ENCODE assay signal across 8 cellular contexts in the genomic region with DNA sequence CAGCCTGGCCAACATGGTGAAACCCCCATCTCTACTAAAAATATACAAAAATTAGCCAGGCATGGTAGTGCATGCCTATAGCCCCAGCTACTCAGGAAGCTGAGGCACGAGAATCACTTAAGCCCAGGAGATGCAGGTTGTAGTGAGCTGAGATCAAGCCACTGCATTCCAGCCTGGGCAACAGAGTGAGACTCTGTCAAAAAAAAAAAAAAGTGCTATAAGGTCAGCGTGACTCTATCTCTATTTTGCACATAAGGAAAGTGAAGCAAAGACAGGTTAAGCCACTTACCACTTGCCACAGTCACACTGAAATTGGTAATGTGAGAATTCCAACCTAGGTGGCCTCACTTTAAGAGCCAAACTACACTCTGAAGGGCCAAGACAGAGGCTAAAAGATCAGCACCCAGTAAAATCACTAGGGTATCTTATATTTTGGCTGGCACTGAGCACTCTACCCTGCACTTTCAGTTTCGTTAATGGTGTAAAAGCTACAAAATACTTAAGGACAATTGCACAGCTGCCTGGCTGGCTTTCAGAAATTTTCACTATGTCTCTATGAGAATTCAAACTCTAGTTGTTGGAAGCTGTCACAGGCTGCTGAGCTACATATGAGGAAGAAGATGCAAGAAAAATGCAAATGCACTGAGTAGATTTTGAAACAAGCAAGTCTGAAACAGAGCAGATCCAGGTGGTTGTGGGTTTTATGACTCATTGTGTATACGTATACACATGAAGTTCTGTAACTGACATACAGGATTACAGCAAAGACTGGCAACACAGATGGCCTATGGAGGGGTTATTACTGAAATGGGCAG. TPM values are rescaled to one million over a fixed set of nuclear protein-coding genes. Genes with fewer than 3 reads are reported as not detected.
DNase-seq lines count a peak whose midpoint lies in the region; ATAC-seq, FAIRE-seq and TF ChIP-seq lines count a peak whose summit lies in the region.

No MANE protein-coding gene starts in this region.

- TF ChIP-seq CTCF in Calu3 (IDR thresholded peaks at IDR 0.05; ENCODE audit: unreplicated experiment) (no peak), endothelial cell (IDR thresholded peaks at IDR 0.05; ENCODE audit: unreplicated experiment) (no peak)

- peak; percentile 94 for FAIRE-seq in GM19239 (lab: Jason Lieb, UNC)

- CTCF ChIA-PET in Calu3 (lab: Charles Lee): interaction anchor here (1.1 kb wide), 1 partner anchor 46 kb away, joined by 4 read pairs; no protein-coding TSS in a partner anchor

- peak; percentile 91 for ATAC-seq in HG03175 (IDR thresholded peaks at IDR 0.05; ENCODE audit: unreplicated experiment)
- ATAC-seq in effector memory CD8-positive, alpha-beta T cell (replicated peaks): peak; percentile 79

- H3K27ac Mint-ChIP-seq in Calu3 (ENCODE audit: unreplicated experiment) (peak overlapping the region; percentile 6), endothelial cell (ENCODE audit: unreplicated experiment) (no peak overlapping the region)
- H3K27ac Mint-ChIP-seq in effector memory CD8-positive, alpha-beta T cell: peak overlapping the region; percentile 77 to 92

- DNase-seq in Calu3: peak; percentile 11
- DNase-seq in GM19239 (ENCODE audit: insufficient read length, low spot score): peak; percentile 67
- peak; percentile 93 for DNase-seq in SIG-M5 treated with dmso at 0.1 percent for 504 hours (lab: John Stamatoyannopoulos, UW; ENCODE audit: unreplicated experiment)
- DNase-seq in effector memory CD8-positive, alpha-beta T cell: peak; percentile 24 to 43 (median 35)
- DNase-seq in skeletal muscle cell (ENCODE audit: low read depth): peak; percentile 67
- DNase-seq in endothelial cell (ENCODE audit: low spot score): no peak
- DNase-seq in NCI-H187 treated with DMSO at 0.1 percent for 48 hours (lab: John Stamatoyannopoulos, UW): no peak

- no peak overlapping the region for H3K4me3 ChIP-seq in skeletal muscle cell (ENCODE audit: low read depth, low read length)

- H3K4me3 Mint-ChIP-seq in Calu3 (ENCODE audit: low read depth, unreplicated experiment) (peak overlapping the region; percentile 36), endothelial cell (ENCODE audit: unreplicated experiment) (no peak overlapping the region)
- H3K4me3 Mint-ChIP-seq in effector memory CD8-positive, alpha-beta T cell: peak overlapping the region; percentile 66 to 74

- H3K27me3 Mint-ChIP-seq in Calu3 (ENCODE audit: unreplicated experiment): no peaks in the 10 kb centered on the region
- H3K27me3 Mint-ChIP-seq in effector memory CD8-positive, alpha-beta T cell: no peaks in the 10 kb centered on the region
- peaks cover 3% of the 10 kb centered on the region for H3K27me3 Mint-ChIP-seq in endothelial cell (ENCODE audit: unreplicated experiment)

- H3K4me1 Mint-ChIP-seq in Calu3 (ENCODE audit: low read depth, unreplicated experiment) (peaks cover 32% of the 10 kb centered on the region), endothelial cell (ENCODE audit: unreplicated experiment) (peaks cover 13% of the 10 kb centered on the region)
- peaks cover 29 to 36% of the 10 kb centered on the region in 2 donors for H3K4me1 Mint-ChIP-seq in effector memory CD8-positive, alpha-beta T cell (ENCODE audit: low read depth in 2 of 2)

- no peaks in the 10 kb centered on the region for H3K9me3 Mint-ChIP-seq in Calu3 (ENCODE audit: low read depth, unreplicated experiment)
- no peaks in the 10 kb centered on the region for H3K9me3 Mint-ChIP-seq in effector memory CD8-positive, alpha-beta T cell
- no peaks in the 10 kb centered on the region for H3K9me3 Mint-ChIP-seq in endothelial cell (ENCODE audit: unreplicated experiment)

- H3K36me3 Mint-ChIP-seq in Calu3 (ENCODE audit: insufficient read depth, unreplicated experiment) (peaks cover 10% of the 10 kb centered on the region), endothelial cell (ENCODE audit: low read depth, unreplicated experiment) (no peaks in the 10 kb centered on the region)
- H3K36me3 Mint-ChIP-seq in effector memory CD8-positive, alpha-beta T cell (ENCODE audit: insufficient read depth): no peaks in the 10 kb centered on the region

- intact Hi-C loops in Calu3 (cut with micrococcal nuclease; ENCODE audit: unreplicated experiment): no loop called here

- BruUV-seq in Calu3 (replicated peaks; lab: Mats Ljungman, UMichigan): no TSS peak

RNA-seq across cellular contexts. Expression of a gene that starts 32.7 kb away (rescaled TPM):
- total RNA-seq in Calu3 (2022) (10.3 and 21.5 TPM in 2 replicates), endothelial cell (ENCODE audit: unreplicated experiment) (2.8 TPM)

Comparison
In these comparisons a context has a peak if more than half of its experiments do, and no peak if none do; other contexts are left out.
1. DNase-seq: peak in Calu3 (single experiment), GM19239 (single experiment), SIG-M5 treated with dmso at 0.1 percent for 504 hours (single experiment), effector memory CD8-positive, alpha-beta T cell (3 of 3) and skeletal muscle cell (single experiment); none in endothelial cell (single experiment) and NCI-H187 treated with DMSO at 0.1 percent for 48 hours (single experiment).